1 cellular context compared by ENCODE assay signal in the genomic region with DNA sequence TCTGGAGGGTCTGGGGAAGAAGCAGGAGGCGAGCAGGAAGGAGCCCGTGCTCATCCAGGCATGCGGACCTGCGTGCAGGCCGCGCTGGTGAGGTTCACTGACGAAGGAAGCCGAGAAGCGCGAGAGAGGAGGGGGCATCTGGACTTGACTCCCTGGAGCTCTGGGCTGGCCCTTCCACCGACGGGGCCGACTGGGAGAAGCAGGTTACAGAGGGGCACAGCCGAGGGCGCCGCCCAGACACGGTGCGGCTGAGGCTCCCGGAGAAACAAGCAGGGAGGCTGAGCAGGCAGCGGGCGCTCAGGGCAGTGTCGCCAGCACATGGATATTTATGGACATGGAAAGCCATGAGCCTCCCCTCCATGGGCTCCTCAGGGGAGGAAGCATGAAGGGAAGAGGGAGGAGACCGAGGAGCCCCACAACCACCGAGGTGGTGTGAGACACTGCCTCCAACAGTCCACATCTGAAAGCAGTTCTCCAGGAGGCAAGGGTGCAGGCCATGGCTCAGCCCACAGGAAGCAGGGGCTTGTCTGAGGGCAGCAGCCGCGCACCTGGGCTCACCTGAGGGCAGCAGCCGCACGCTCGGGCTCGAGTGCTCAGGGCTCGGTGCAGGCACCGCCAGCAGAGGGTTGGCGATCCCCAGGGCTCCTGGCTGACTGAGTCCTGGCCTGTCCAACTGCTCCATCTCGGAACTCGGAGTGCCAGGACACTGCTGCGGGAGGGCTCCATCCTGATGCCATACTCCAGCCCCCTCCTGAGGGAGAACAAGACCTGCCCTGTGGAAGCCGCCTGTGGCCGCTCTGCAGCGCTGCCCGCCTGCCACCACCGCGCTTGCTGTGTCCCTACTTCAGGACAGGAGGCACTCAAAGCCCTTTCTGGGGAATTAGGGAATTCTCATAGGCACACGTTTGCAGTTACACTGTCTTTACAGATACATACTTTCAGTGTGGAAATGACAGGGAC.
TF ChIP-seq lines count a peak whose summit lies in the region.

No MANE protein-coding gene starts in this region.

TF ChIP-seq in HepG2, 621 proteins besides CTCF, POLR2A, EP300 and RAD21:
- TF ChIP-seq, protein P1, sequence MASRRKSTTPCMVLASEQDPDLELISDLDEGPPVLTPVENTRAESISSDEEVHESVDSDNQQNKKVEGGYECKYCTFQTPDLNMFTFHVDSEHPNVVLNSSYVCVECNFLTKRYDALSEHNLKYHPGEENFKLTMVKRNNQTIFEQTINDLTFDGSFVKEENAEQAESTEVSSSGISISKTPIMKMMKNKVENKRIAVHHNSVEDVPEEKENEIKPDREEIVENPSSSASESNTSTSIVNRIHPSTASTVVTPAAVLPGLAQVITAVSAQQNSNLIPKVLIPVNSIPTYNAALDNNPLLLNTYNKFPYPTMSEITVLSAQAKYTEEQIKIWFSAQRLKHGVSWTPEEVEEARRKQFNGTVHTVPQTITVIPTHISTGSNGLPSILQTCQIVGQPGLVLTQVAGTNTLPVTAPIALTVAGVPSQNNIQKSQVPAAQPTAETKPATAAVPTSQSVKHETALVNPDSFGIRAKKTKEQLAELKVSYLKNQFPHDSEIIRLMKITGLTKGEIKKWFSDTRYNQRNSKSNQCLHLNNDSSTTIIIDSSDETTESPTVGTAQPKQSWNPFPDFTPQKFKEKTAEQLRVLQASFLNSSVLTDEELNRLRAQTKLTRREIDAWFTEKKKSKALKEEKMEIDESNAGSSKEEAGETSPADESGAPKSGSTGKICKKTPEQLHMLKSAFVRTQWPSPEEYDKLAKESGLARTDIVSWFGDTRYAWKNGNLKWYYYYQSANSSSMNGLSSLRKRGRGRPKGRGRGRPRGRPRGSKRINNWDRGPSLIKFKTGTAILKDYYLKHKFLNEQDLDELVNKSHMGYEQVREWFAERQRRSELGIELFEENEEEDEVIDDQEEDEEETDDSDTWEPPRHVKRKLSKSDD (CRISPR knock-in tag; IDR thresholded peaks at IDR 0.05; ENCODE audit: low read depth), result no peak
- peak; percentile 42; the same call in 1 of the 2 replicates for TF ChIP-seq RBFOX2 (IDR thresholded peaks at IDR 0.05; ENCODE audit: low read depth, low read length)
- TF ChIP-seq ZNF7 (CRISPR knock-in tag; IDR thresholded peaks at IDR 0.05), result no peak
- TF ChIP-seq AGO2 (optimal IDR thresholded peaks at IDR 0.05; ENCODE audit: low read depth, low read length), result peak; percentile 39
- no peak for TF ChIP-seq GATAD1 (CRISPR knock-in tag; IDR thresholded peaks at IDR 0.05)
- TF ChIP-seq, protein P2, sequence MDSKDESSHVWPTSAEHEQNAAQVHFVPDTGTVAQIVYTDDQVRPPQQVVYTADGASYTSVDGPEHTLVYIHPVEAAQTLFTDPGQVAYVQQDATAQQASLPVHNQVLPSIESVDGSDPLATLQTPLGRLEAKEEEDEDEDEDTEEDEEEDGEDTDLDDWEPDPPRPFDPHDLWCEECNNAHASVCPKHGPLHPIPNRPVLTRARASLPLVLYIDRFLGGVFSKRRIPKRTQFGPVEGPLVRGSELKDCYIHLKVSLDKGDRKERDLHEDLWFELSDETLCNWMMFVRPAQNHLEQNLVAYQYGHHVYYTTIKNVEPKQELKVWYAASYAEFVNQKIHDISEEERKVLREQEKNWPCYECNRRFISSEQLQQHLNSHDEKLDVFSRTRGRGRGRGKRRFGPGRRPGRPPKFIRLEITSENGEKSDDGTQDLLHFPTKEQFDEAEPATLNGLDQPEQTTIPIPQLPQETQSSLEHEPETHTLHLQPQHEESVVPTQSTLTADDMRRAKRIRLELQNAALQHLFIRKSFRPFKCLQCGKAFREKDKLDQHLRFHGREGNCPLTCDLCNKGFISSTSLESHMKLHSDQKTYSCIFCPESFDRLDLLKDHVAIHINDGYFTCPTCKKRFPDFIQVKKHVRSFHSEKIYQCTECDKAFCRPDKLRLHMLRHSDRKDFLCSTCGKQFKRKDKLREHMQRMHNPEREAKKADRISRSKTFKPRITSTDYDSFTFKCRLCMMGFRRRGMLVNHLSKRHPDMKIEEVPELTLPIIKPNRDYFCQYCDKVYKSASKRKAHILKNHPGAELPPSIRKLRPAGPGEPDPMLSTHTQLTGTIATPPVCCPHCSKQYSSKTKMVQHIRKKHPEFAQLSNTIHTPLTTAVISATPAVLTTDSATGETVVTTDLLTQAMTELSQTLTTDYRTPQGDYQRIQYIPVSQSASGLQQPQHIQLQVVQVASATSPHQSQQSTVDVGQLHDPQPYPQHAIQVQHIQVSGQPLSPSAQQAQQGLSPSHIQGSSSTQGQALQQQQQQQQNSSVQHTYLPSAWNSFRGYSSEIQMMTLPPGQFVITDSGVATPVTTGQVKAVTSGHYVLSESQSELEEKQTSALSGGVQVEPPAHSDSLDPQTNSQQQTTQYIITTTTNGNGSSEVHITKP (CRISPR knock-in tag; IDR thresholded peaks at IDR 0.05; ENCODE audit: low read depth), result no peak
